ENCODE assay signal across 8 cellular contexts in the genomic region with DNA sequence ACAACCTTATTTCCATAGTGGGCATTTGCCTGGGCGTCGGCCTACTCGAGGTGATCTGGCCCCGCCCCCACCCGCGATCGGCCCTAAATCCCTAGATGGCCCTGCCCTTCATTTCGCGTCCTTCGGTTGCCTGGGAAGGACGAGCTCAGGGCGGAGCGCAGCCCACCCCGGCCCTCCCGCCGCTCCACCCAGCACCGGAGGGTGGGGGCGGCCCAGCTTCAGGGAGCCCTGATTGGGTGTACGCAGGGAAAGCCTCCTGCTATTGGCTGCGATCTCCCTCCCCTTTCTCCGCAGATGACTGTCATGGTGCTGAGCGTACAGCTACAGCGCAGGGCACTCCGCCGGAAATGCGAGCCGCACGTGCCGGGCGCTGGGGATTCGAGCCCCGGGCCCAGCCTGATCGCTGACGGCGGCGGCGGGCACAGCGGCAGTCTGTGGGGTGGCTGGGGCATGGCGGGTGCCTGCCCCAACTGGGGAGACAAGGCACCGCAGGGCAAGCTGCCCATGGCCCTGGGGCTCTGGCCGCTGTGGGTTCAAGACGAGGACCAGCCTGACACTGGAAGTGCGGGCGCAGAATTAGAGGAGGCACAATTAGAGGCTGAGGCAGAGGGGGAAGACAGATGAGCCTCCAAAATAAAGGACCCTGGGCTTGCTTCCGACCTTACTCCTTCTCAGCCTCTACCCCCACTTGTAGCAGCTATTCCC. TPM values are rescaled to one million over a fixed set of nuclear protein-coding genes. Genes with fewer than 3 reads are reported as not detected.
A peak's percentile ranks its signal among the peaks of the same experiment; 100 is the strongest.
DNase-seq lines count a peak whose midpoint lies in the region; ATAC-seq and TF ChIP-seq lines count a peak whose summit lies in the region.

No MANE protein-coding gene starts in this region.

- peak; percentile 94 for DNase-seq in GM03348 (ENCODE audit: low spot score)
- DNase-seq in fibroblast of gingiva (ENCODE audit: low read depth) = peak; percentile 87
- peak; percentile 78 to 88 (median 87) for DNase-seq in mucosa of descending colon
- peak; percentile 91 to 93 for DNase-seq in aorta
- DNase-seq in activated CD4-positive, alpha-beta T cell treated with anti-CD3 and anti-CD28 coated beads, Interleukin-2, amount 50 U/mL, for 1 hour = no peak
- no peak for DNase-seq in NCI-H2081 treated with DMSO at 0.1 percent for 48 hours (lab: John Stamatoyannopoulos, UW)

- 4 to 6% methylated on average over 44 to 45 of the region's 45 CpGs for WGBS in aorta, 2 donors

- peak overlapping the region; percentile 100 for H3K4me2 ChIP-seq in OCI-LY3 (ENCODE audit: low read length)

- peaks cover 64% of the 10 kb centered on the region for H3K36me3 ChIP-seq in OCI-LY3 (replicated peaks; ENCODE audit: low read depth, low read length)
- H3K36me3 ChIP-seq in mucosa of descending colon (ENCODE audit: low read depth) = no peaks in the 10 kb centered on the region
- no peaks in the 10 kb centered on the region for H3K36me3 ChIP-seq in aorta (ENCODE audit: control insufficient read depth in 1 of 2, insufficient read depth in 2 of 2, low read length in 1 of 2)

- H3K79me2 ChIP-seq in OCI-LY3 (ENCODE audit: low read length) = peaks cover 42% of the 10 kb centered on the region

- H4K20me1 ChIP-seq in OCI-LY3 (ENCODE audit: insufficient read depth, low read length) = peaks cover 42% of the 10 kb centered on the region

- peaks cover 78% of the 10 kb centered on the region for H3K4me1 ChIP-seq in OCI-LY3 (ENCODE audit: low read length)
- peaks cover 19% of the 10 kb centered on the region for H3K4me1 ChIP-seq in mucosa of descending colon (ENCODE audit: low read depth)
- no peaks in the 10 kb centered on the region for H3K4me1 ChIP-seq in aorta (ENCODE audit: control insufficient read depth in 1 of 2, insufficient read depth in 2 of 2, low read length in 2 of 2)

- TF ChIP-seq CTCF in OCI-LY3 (IDR thresholded peaks at IDR 0.05; ENCODE audit: low read depth, low read length) (no peak), mucosa of descending colon (IDR thresholded peaks at IDR 0.05) (no peak)

- H2AFZ ChIP-seq in OCI-LY3 (ENCODE audit: low read depth, low read length) = no peak overlapping the region

- peak overlapping the region; percentile 90 for H3K4me3 ChIP-seq in OCI-LY3 (ENCODE audit: low read length)
- H3K4me3 ChIP-seq in mucosa of descending colon = no peak overlapping the region
- peak overlapping the region; percentile 22 for H3K4me3 ChIP-seq in aorta (ENCODE audit: low read length in 2 of 2)

- H3K9me3 ChIP-seq in OCI-LY3 (ENCODE audit: insufficient read depth, low read length) (no peaks in the 10 kb centered on the region), mucosa of descending colon (no peaks in the 10 kb centered on the region), aorta (ENCODE audit: control insufficient read depth, low read length) (no peaks in the 10 kb centered on the region)

- intact Hi-C loops in mucosa of descending colon (cut with DNase I, micrococcal nuclease) = no loop called here
- intact Hi-C loops in aorta (cut with DNase I) = no loop called here

- H3K9ac ChIP-seq in OCI-LY3 (ENCODE audit: low read length) = peak overlapping the region; percentile 28; the same call in 1 of the 2 replicates

- ATAC-seq in mucosa of descending colon = peak; percentile 84
- ATAC-seq in aorta (ENCODE audit: low FRiP score) = peak; percentile 95
- ATAC-seq in GM21515 (IDR thresholded peaks at IDR 0.05; ENCODE audit: unreplicated experiment) = no peak

- H3K27me3 ChIP-seq in OCI-LY3 (ENCODE audit: low read depth, low read length) = no peaks in the 10 kb centered on the region
- H3K27me3 ChIP-seq in aorta (ENCODE audit: control insufficient read depth in 1 of 2, insufficient read depth in 2 of 2, low read length in 1 of 2) = no peaks in the 10 kb centered on the region

- H3K27ac ChIP-seq in OCI-LY3 (ENCODE audit: low read length) (peak overlapping the region; percentile 99), aorta (ENCODE audit: low read depth in 1 of 2, low read length in 2 of 2) (peak overlapping the region in 1 of 2 donors; percentile 69)

RNA-seq across cellular contexts. Expression of gene CD37, which starts 4.3 kb away (rescaled TPM):
- total RNA-seq in mucosa of descending colon (10 to 100 TPM in 2 of 3 donors, 1 to 10 TPM in 1; 5.6 to 11.2 (median 10.1) TPM), aorta (10 to 100 TPM; 18.3 to 40.1 TPM)
- polyA plus RNA-seq in aorta = 10 to 100 TPM in 1 of 2 donors, 1 to 10 TPM in 1; 5.2 to 10.8 TPM

RNA-seq across cellular contexts. Expression of gene SLC6A16, which starts 14.5 kb away (rescaled TPM):
- total RNA-seq in mucosa of descending colon (1 to 10 TPM in 1 of 3 donors, under 1 TPM in 2; 0.36 to 3.7 (median 0.52) TPM), aorta (1 to 10 TPM; 3.0 to 4.6 TPM)
- polyA plus RNA-seq in aorta = 10 to 100 TPM in 1 of 2 donors, 1 to 10 TPM in 1; 2.4 to 12.9 TPM

RNA-seq across cellular contexts. Expression of gene TEAD2, which starts 22.7 kb away (rescaled TPM):
- 10 to 100 TPM in 2 of 3 donors, 1 to 10 TPM in 1; 9.8 to 64.0 (median 21.8) TPM for total RNA-seq in mucosa of descending colon
- total RNA-seq in aorta = 10 to 100 TPM; 41.3 to 48.8 TPM
- 10 to 100 TPM; 17.7 to 43.3 TPM for polyA plus RNA-seq in aorta

RNA-seq across cellular contexts. Expression of gene DKKL1, which starts 24.2 kb away (rescaled TPM):
- total RNA-seq in mucosa of descending colon (under 1 TPM in 1 of 3 donors, not detected in 2; 0.44 TPM), aorta (under 1 TPM in 1 of 2 donors, not detected in 1; 0.69 TPM)
- polyA plus RNA-seq in aorta = not detected

RNA-seq across cellular contexts. Expression of gene KASH5, which starts 48.5 kb away (rescaled TPM):
- not detected for total RNA-seq in mucosa of descending colon
- total RNA-seq in aorta = not detected
- not detected for polyA plus RNA-seq in aorta

Comparison
In these comparisons a context has a peak if more than half of its experiments do, and no peak if none do; other contexts are left out.
1. DNase-seq: peak in GM03348 (single experiment), fibroblast of gingiva (single experiment), mucosa of descending colon (3 of 3) and aorta (2 of 2); none in activated CD4-positive, alpha-beta T cell treated with anti-CD3 and anti-CD28 coated beads, Interleukin-2, amount 50 U/mL, for 1 hour (single experiment) and NCI-H2081 treated with DMSO at 0.1 percent for 48 hours (single experiment).